Comparison of ENCODE assay signal across 12 cellular contexts in genomic region chr6:63347599-63347998, GRCh38. TPM values are rescaled to one million over a fixed set of nuclear protein-coding genes. Genes with fewer than 3 reads are reported as not detected.
DNase-seq lines count a peak whose midpoint lies in the region; ATAC-seq and TF ChIP-seq lines count a peak whose summit lies in the region.
"Had no signal": no experiment of that assay in that cellular context is flagged by ENCODE, and none has a peak within 500 bp of the region (broad histone marks: within the 10 kb centered on the region; RNA-seq: fewer than 3 reads in every experiment).

No MANE protein-coding gene starts in this region.

- no peak overlapping the region for H3K27ac Mint-ChIP-seq in activated T-helper 2 cell treated with anti-CD3 and anti-CD28 coated beads, Interferon-gamma antibody, Interleukin-2, Interleukin-4, amounts not matched to agents 10 μg/mL and 5 μg/mL and 100 μg/mL, durations not matched to agents 14 hours and 24 hours and 36 hours
- H3K27ac Mint-ChIP-seq: activated CD4-positive, alpha-beta T cell treated with anti-CD3 and anti-CD28 coated beads, Interleukin-2, amount 10 ng/mL, durations not matched to agents 24 days and 14 days had no signal

- no peak overlapping the region for H4K5ac ChIP-seq in mesendoderm (ENCODE audit: low read length)

- intact Hi-C loops in activated T-helper 2 cell treated with anti-CD3 and anti-CD28 coated beads, Interferon-gamma antibody, Interleukin-2, Interleukin-4, amounts not matched to agents 10 μg/mL and 5 μg/mL and 100 μg/mL, durations not matched to agents 14 hours and 24 hours and 36 hours (cut with micrococcal nuclease) = no loop called here

- WGBS in mesendoderm (ENCODE audit: extremely low coverage, insufficient coverage, low lambda C conversion rate) = no CpG with 5 or more reads among the region's 2 CpGs

- peak; percentile 56 for DNase-seq in COLO829 (ENCODE audit: low spot score)
- DNase-seq in astrocyte of the cerebellum (ENCODE audit: low read depth) = peak; percentile 23
- DNase-seq in kidney glomerular epithelial cell (lab: John Stamatoyannopoulos, UW) = peak; percentile 82
- no peak for DNase-seq in NOMO-1 treated with DMSO at 0.1 percent for 48 hours (lab: John Stamatoyannopoulos, UW; ENCODE audit: unreplicated experiment)
- no peak for DNase-seq in activated T-helper 2 cell treated with anti-CD3 and anti-CD28 coated beads, Interferon-gamma antibody, Interleukin-2, Interleukin-4, amounts not matched to agents 10 μg/mL and 5 μg/mL and 100 μg/mL, durations not matched to agents 14 hours and 24 hours and 36 hours (ENCODE audit: low spot score)
- no peak for DNase-seq in mesendoderm
- DNase-seq: activated CD4-positive, alpha-beta T cell treated with anti-CD3 and anti-CD28 coated beads, Interleukin-2, amount 10 ng/mL, durations not matched to agents 24 days and 14 days; anterior cingulate cortex; occipital lobe; SHP77 treated with DMSO at 0.1 percent for 48 hours had no signal

- no peak overlapping the region for H2AK5ac ChIP-seq in mesendoderm (ENCODE audit: low read length)

- no peak overlapping the region for H2BK120ac ChIP-seq in mesendoderm (ENCODE audit: low read depth, low read length)

- H3K36me3 ChIP-seq in mesendoderm (ENCODE audit: control insufficient read depth, insufficient read depth, low read length) = no peaks in the 10 kb centered on the region

- ATAC-seq in HG02870 (IDR thresholded peaks at IDR 0.05; ENCODE audit: unreplicated experiment) (peak; percentile 48), GM18907 (IDR thresholded peaks at IDR 0.05; ENCODE audit: unreplicated experiment) (no peak)

- H3K4me2 ChIP-seq in mesendoderm (ENCODE audit: low read length) = no peak overlapping the region

- no peak overlapping the region for H4K8ac ChIP-seq in mesendoderm (ENCODE audit: low read depth, low read length)

- H3K79me2 ChIP-seq in mesendoderm (ENCODE audit: control insufficient read depth, insufficient read depth, low read length) = no peaks in the 10 kb centered on the region

- no peak overlapping the region for H2BK5ac ChIP-seq in mesendoderm (ENCODE audit: low read length)

- H3K4me1 Mint-ChIP-seq in activated T-helper 2 cell treated with anti-CD3 and anti-CD28 coated beads, Interferon-gamma antibody, Interleukin-2, Interleukin-4, amounts not matched to agents 10 μg/mL and 5 μg/mL and 100 μg/mL, durations not matched to agents 14 hours and 24 hours and 36 hours (ENCODE audit: low read depth) = peaks cover 7% of the 10 kb centered on the region

- no peaks in the 10 kb centered on the region for H3K9me3 Mint-ChIP-seq in activated T-helper 2 cell treated with anti-CD3 and anti-CD28 coated beads, Interferon-gamma antibody, Interleukin-2, Interleukin-4, amounts not matched to agents 10 μg/mL and 5 μg/mL and 100 μg/mL, durations not matched to agents 14 hours and 24 hours and 36 hours
- H3K9me3 Mint-ChIP-seq: activated CD4-positive, alpha-beta T cell treated with anti-CD3 and anti-CD28 coated beads, Interleukin-2, amount 10 ng/mL, durations not matched to agents 24 days and 14 days had no signal

- no peak overlapping the region for H2BK15ac ChIP-seq in mesendoderm (replicated peaks; ENCODE audit: low read depth)

- H3K27ac ChIP-seq in mesendoderm (ENCODE audit: low read depth, low read length) = no peak overlapping the region

- H3K4me3 Mint-ChIP-seq in activated T-helper 2 cell treated with anti-CD3 and anti-CD28 coated beads, Interferon-gamma antibody, Interleukin-2, Interleukin-4, amounts not matched to agents 10 μg/mL and 5 μg/mL and 100 μg/mL, durations not matched to agents 14 hours and 24 hours and 36 hours (ENCODE audit: low read depth) = no peak overlapping the region
- H3K4me3 Mint-ChIP-seq: activated CD4-positive, alpha-beta T cell treated with anti-CD3 and anti-CD28 coated beads, Interleukin-2, amount 10 ng/mL, durations not matched to agents 24 days and 14 days had no signal

- TF ChIP-seq CTCF in astrocyte of the cerebellum (IDR thresholded peaks at IDR 0.05; ENCODE audit: low read depth, low read length, missing control alignments) = no peak

- no peaks in the 10 kb centered on the region for H3K36me3 Mint-ChIP-seq in activated T-helper 2 cell treated with anti-CD3 and anti-CD28 coated beads, Interferon-gamma antibody, Interleukin-2, Interleukin-4, amounts not matched to agents 10 μg/mL and 5 μg/mL and 100 μg/mL, durations not matched to agents 14 hours and 24 hours and 36 hours (ENCODE audit: low read depth)

- H3K4me1 ChIP-seq in mesendoderm (ENCODE audit: control insufficient read depth, low read depth, low read length) = no peaks in the 10 kb centered on the region

- H3K56ac ChIP-seq in mesendoderm (ENCODE audit: low read length) = no peak overlapping the region

- H3K9ac ChIP-seq in mesendoderm (ENCODE audit: low read length) = no peak overlapping the region

- peaks cover 2% of the 10 kb centered on the region for H3K27me3 Mint-ChIP-seq in activated T-helper 2 cell treated with anti-CD3 and anti-CD28 coated beads, Interferon-gamma antibody, Interleukin-2, Interleukin-4, amounts not matched to agents 10 μg/mL and 5 μg/mL and 100 μg/mL, durations not matched to agents 14 hours and 24 hours and 36 hours (ENCODE audit: low read depth)

- H3K79me1 ChIP-seq in mesendoderm (ENCODE audit: low read length) = no peaks in the 10 kb centered on the region

- H3K23ac ChIP-seq in mesendoderm (ENCODE audit: low read length) = no peak overlapping the region

- no peaks in the 10 kb centered on the region for H3K27me3 ChIP-seq in mesendoderm (ENCODE audit: insufficient read depth, low read length, poor library complexity)

- no peak overlapping the region for H3K18ac ChIP-seq in mesendoderm (ENCODE audit: low read length)

- H3K4me3 ChIP-seq in astrocyte of the cerebellum (ENCODE audit: low read depth, low read length) (no peak overlapping the region), mesendoderm (ENCODE audit: low read length) (no peak overlapping the region)

- in situ Hi-C loops in astrocyte of the cerebellum (cut with HindIII; ENCODE audit: low sequenced_read_pairs) = no loop called here

- no peak overlapping the region for H3K4ac ChIP-seq in mesendoderm (ENCODE audit: low read depth, low read length)

RNA-seq across cellular contexts. Expression of gene LGSN, which starts 27.8 kb away (rescaled TPM):
- not detected in 2 replicates for total RNA-seq in activated T-helper 2 cell treated with anti-CD3 and anti-CD28 coated beads, Interferon-gamma antibody, Interleukin-2, Interleukin-4, amounts not matched to agents 10 μg/mL and 5 μg/mL and 100 μg/mL, durations not matched to agents 14 hours and 24 hours and 36 hours
- polyA plus RNA-seq in mesendoderm (2013, experiment 1 of 2) = 0.14 TPM
- 0.08 TPM for polyA plus RNA-seq in mesendoderm (2013, experiment 2 of 2)
- total RNA-seq: activated CD4-positive, alpha-beta T cell treated with anti-CD3 and anti-CD28 coated beads, Interleukin-2, amount 10 ng/mL, durations not matched to agents 24 days and 14 days had no signal

Comparison
In these comparisons a context has a peak if more than half of its experiments do, and no peak if none do; other contexts are left out.
1. DNase-seq: peak in COLO829 (single experiment), astrocyte of the cerebellum (single experiment) and kidney glomerular epithelial cell (single experiment); none in NOMO-1 treated with DMSO at 0.1 percent for 48 hours (single experiment), activated T-helper 2 cell treated with anti-CD3 and anti-CD28 coated beads, Interferon-gamma antibody, Interleukin-2, Interleukin-4, amounts not matched to agents 10 μg/mL and 5 μg/mL and 100 μg/mL, durations not matched to agents 14 hours and 24 hours and 36 hours (single experiment) and mesendoderm (single experiment).